ENCODE assay signal across 10 cellular contexts in genomic region chr16:84062734-84063640, GRCh38. TPM values are rescaled to one million over a fixed set of nuclear protein-coding genes. Genes with fewer than 3 reads are reported as not detected.
A peak's percentile ranks its signal among the peaks of the same experiment; 100 is the strongest.
DNase-seq lines count a peak whose midpoint lies in the region; ATAC-seq, FAIRE-seq and TF ChIP-seq lines count a peak whose summit lies in the region.
"Had no signal": no experiment of that assay in that cellular context is flagged by ENCODE, and none has a peak within 500 bp of the region (broad histone marks: within the 10 kb centered on the region; RNA-seq: fewer than 3 reads in every experiment).

No MANE protein-coding gene starts in this region.

- DNase-seq in NCI-H2029 treated with DMSO at 0.1 percent for 48 hours (lab: John Stamatoyannopoulos, UW), result peak; percentile 4
- no peak for DNase-seq in NCI-H2029 (lab: John Stamatoyannopoulos, UW)
- DNase-seq in NCI-H1930 (lab: John Stamatoyannopoulos, UW), result peak; percentile 10 to 19
- DNase-seq in activated CD4-positive, CD25-positive, alpha-beta regulatory T cell treated with anti-CD3 and anti-CD28 coated beads, Interleukin-2, amount 50 U/mL, for 16 hours (ENCODE audit: low read depth, low spot score), result peak; percentile 38
- peak; percentile 56 for DNase-seq in bronchial epithelial cell (ENCODE audit: low read depth)
- no peak for DNase-seq in keratinocyte (ENCODE audit: low read depth, low spot score)
- peak; percentile 51 to 54 for DNase-seq in stimulated activated CD4-positive, alpha-beta T cell treated with anti-CD3 and anti-CD28 coated beads, Interleukin-15, amount 100 ng/mL, for 48 hours (ENCODE audit: low read depth in 2 of 2)

- dilution Hi-C loops in keratinocyte (cut with MboI; ENCODE audit: extremely low pct_ligation_motif_present, low sequenced_read_pairs), result no loop called here

- H3K4me3 ChIP-seq in bronchial epithelial cell (ENCODE audit: low read depth, low read length) (no peak overlapping the region), keratinocyte (ENCODE audit: control insufficient read depth in 2 of 3, extremely low read depth in 1 of 3, insufficient read depth in 2 of 3, low read depth in 1 of 3, low read length in 3 of 3) (no peak overlapping the region)
- H3K4me3 ChIP-seq: BLaER1 treated with 17β-estradiol and CSF1 and Interleukin-3, amounts not matched to agents 10 nM and 100 nM had no signal

- no peaks in the 10 kb centered on the region for H3K79me2 ChIP-seq in keratinocyte (ENCODE audit: control insufficient read depth, insufficient read depth, low read length)

- no peak overlapping the region for H2AFZ ChIP-seq in keratinocyte (ENCODE audit: control insufficient read depth, low read length)

- no peaks in the 10 kb centered on the region for H3K9me1 ChIP-seq in keratinocyte (ENCODE audit: control insufficient read depth, extremely low read depth, insufficient read depth, low read length)

- ATAC-seq in GM19324 (IDR thresholded peaks at IDR 0.05; ENCODE audit: low FRiP score, unreplicated experiment), result no peak

- FAIRE-seq in bronchial epithelial cell (lab: Jason Lieb, UNC) (no peak), keratinocyte (lab: Jason Lieb, UNC) (no peak)

- H3K27me3 ChIP-seq in bronchial epithelial cell (ENCODE audit: control insufficient read depth, insufficient read depth, low read length), result no peaks in the 10 kb centered on the region
- H3K27me3 ChIP-seq in keratinocyte (ENCODE audit: control insufficient read depth, extremely low read depth, insufficient read depth, low read length), result no peaks in the 10 kb centered on the region
- H3K27me3 ChIP-seq: BLaER1 treated with 17β-estradiol and CSF1 and Interleukin-3, amounts not matched to agents 10 nM and 100 nM had no signal

- no peak overlapping the region for H3K27ac ChIP-seq in keratinocyte (ENCODE audit: control insufficient read depth, insufficient read depth, low read length)
- H3K27ac ChIP-seq: BLaER1 treated with 17β-estradiol and CSF1 and Interleukin-3, amounts not matched to agents 10 nM and 100 nM had no signal

- no peaks in the 10 kb centered on the region for H3K4me1 ChIP-seq in keratinocyte (ENCODE audit: control insufficient read depth, extremely low read depth, insufficient read depth, low read length)

- H4K20me1 ChIP-seq in keratinocyte (ENCODE audit: control insufficient read depth, extremely low read depth, insufficient read depth, low read length), result no peaks in the 10 kb centered on the region

- no peaks in the 10 kb centered on the region for H3K9me3 ChIP-seq in keratinocyte (ENCODE audit: control insufficient read depth, low read depth, low read length)
- H3K9me3 ChIP-seq: BLaER1 treated with 17β-estradiol and CSF1 and Interleukin-3, amounts not matched to agents 10 nM and 100 nM had no signal

- no peak overlapping the region for H3K4me2 ChIP-seq in keratinocyte (ENCODE audit: control insufficient read depth, extremely low read depth, insufficient read depth, low read depth, low read length)
- H3K4me2 ChIP-seq: BLaER1 treated with 17β-estradiol and CSF1 and Interleukin-3, amounts not matched to agents 10 nM and 100 nM had no signal

- H3K36me3 ChIP-seq in bronchial epithelial cell (ENCODE audit: control insufficient read depth, insufficient read depth, low read length), result peaks cover 34% of the 10 kb centered on the region
- peaks cover 27 to 39% of the 10 kb centered on the region in 2 experiments for H3K36me3 ChIP-seq in keratinocyte (ENCODE audit: control insufficient read depth in 2 of 2, extremely low read depth in 1 of 2, insufficient read depth in 2 of 2, low read length in 2 of 2)

- H3K9ac ChIP-seq in keratinocyte (ENCODE audit: control insufficient read depth, extremely low read depth, insufficient read depth, low read length), result no peak overlapping the region
- H3K9ac ChIP-seq: BLaER1 treated with 17β-estradiol and CSF1 and Interleukin-3, amounts not matched to agents 10 nM and 100 nM had no signal

- TF ChIP-seq CTCF in bronchial epithelial cell (IDR thresholded peaks at IDR 0.05; ENCODE audit: insufficient read depth, low read length, severe bottlenecking) (peak; percentile 94), keratinocyte (optimal IDR thresholded peaks at IDR 0.05 in 1 of 3, IDR thresholded peaks at IDR 0.05 in 1 of 3, conservative IDR thresholded peaks at IDR 0.05 in 1 of 3; ENCODE audit: extremely low read depth in 1 of 3, insufficient read depth in 2 of 3, low read length in 3 of 3) (peak; percentile 89 to 94 (median 93))

RNA-seq across cellular contexts. Expression of gene SLC38A8, which starts 20.4 kb away (rescaled TPM):
- not detected in 2 replicates for total RNA-seq in bronchial epithelial cell
- polyA plus RNA-seq in keratinocyte, result not detected in 3 replicates
- polyA plus RNA-seq in keratinocyte (2011; ENCODE audit: low read depth), result not detected
- not detected in 2 replicates for polyA plus RNA-seq in keratinocyte (2011; cell fraction: cytosol; rRNA removed)
- not detected in 2 replicates for polyA plus RNA-seq in keratinocyte (2011; cell fraction: nucleus; rRNA removed)
- not detected in 2 replicates for polyA plus RNA-seq in keratinocyte (2012; ENCODE audit: low replicate concordance)
- not detected in 3 replicates for polyA minus RNA-seq in keratinocyte
- polyA minus RNA-seq in keratinocyte (2011; cell fraction: cytosol; rRNA and poly(A)+ RNA removed), result not detected
- not detected in 2 replicates for polyA minus RNA-seq in keratinocyte (2011; cell fraction: nucleus; rRNA and poly(A)+ RNA removed)
- total RNA-seq: skeletal muscle tissue had no signal

RNA-seq across cellular contexts. Expression of gene MBTPS1, which starts 53.8 kb away (rescaled TPM):
- total RNA-seq in bronchial epithelial cell, result 63.4 and 67.3 TPM in 2 replicates
- polyA plus RNA-seq in keratinocyte, result 47.5 to 56.0 TPM (median 52.5 TPM) in 3 replicates
- 52.2 TPM for polyA plus RNA-seq in keratinocyte (2011; ENCODE audit: low read depth)
- 37.7 and 49.6 TPM in 2 replicates for polyA plus RNA-seq in keratinocyte (2011; cell fraction: cytosol; rRNA removed)
- polyA plus RNA-seq in keratinocyte (2011; cell fraction: nucleus; rRNA removed), result 102 and 110 TPM in 2 replicates
- 24.9 and 45.0 TPM in 2 replicates for polyA plus RNA-seq in keratinocyte (2012; ENCODE audit: low replicate concordance)
- 67.1 to 98.1 TPM (median 81.7 TPM) in 3 replicates for polyA minus RNA-seq in keratinocyte
- 96.9 TPM for polyA minus RNA-seq in keratinocyte (2011; cell fraction: cytosol; rRNA and poly(A)+ RNA removed)
- polyA minus RNA-seq in keratinocyte (2011; cell fraction: nucleus; rRNA and poly(A)+ RNA removed), result 111 and 149 TPM in 2 replicates

Comparison
In these comparisons a context has a peak if more than half of its experiments do, and no peak if none do; other contexts are left out.
1. DNase-seq: peak in NCI-H2029 treated with DMSO at 0.1 percent for 48 hours (single experiment), NCI-H1930 (2 of 2), activated CD4-positive, CD25-positive, alpha-beta regulatory T cell treated with anti-CD3 and anti-CD28 coated beads, Interleukin-2, amount 50 U/mL, for 16 hours (single experiment), bronchial epithelial cell (single experiment) and stimulated activated CD4-positive, alpha-beta T cell treated with anti-CD3 and anti-CD28 coated beads, Interleukin-15, amount 100 ng/mL, for 48 hours (2 of 2); none in NCI-H2029 (single experiment) and keratinocyte (single experiment).